Comparison of ENCODE assay signal across 9 cellular contexts in the genomic region with DNA sequence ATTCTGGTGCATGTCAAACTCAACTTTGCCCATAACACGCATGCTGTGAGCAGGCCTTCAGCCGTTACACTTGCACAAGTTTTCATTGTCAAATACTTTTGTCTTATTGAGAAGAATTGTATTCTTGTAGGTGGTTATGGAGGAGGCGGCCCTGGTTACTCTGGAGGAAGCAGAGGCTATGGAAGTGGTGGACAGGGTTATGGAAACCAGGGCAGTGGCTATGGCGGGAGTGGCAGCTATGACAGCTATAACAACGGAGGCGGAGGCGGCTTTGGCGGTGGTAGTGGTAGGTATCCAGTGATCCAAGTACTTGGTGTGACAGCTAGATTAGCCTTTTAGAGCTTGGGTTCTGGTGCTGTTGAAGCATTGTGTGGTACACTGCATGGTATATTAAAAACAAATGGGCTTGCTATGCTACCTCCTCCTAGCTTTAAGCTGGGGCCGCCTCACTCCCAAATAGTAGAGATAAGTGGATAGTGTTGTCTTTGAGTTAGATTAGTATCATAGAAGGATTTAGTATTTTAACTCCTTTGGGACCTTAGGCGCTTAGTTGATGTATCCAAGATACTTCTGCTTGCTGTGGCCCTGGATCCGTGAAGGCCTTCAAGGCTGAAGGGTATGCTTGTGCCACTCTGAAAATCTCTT. TPM values are rescaled to one million over a fixed set of nuclear protein-coding genes. Genes with fewer than 3 reads are reported as not detected.
A peak's percentile ranks its signal among the peaks of the same experiment; 100 is the strongest.
DNase-seq lines count a peak whose midpoint lies in the region; ATAC-seq and TF ChIP-seq lines count a peak whose summit lies in the region.
"Had no signal": no experiment of that assay in that cellular context is flagged by ENCODE, and none has a peak within 500 bp of the region (broad histone marks: within the 10 kb centered on the region; RNA-seq: fewer than 3 reads in every experiment).

No MANE protein-coding gene starts in this region.

- H2AFZ ChIP-seq in DND-41 (ENCODE audit: low read depth, low read length) (no peak overlapping the region), parathyroid adenoma (no peak overlapping the region)

- H3K27ac Mint-ChIP-seq in HFFc6, result no peak overlapping the region
- H3K27ac Mint-ChIP-seq: dendritic cell treated with granulocyte-macrophage colony-stimulating factor and Interleukin-4, amounts not matched to agents 40 ng/mL and 50 ng/mL, for 4 days had no signal

- DNase-seq in DND-41 (no peak), NAMALWA (ENCODE audit: low spot score) (peak; percentile 34), HFFc6 (no peak)

- H3K27me3 Mint-ChIP-seq in HFFc6 (ENCODE audit: insufficient read depth), result peaks cover 6% of the 10 kb centered on the region
- H3K27me3 Mint-ChIP-seq: dendritic cell treated with granulocyte-macrophage colony-stimulating factor and Interleukin-4, amounts not matched to agents 40 ng/mL and 50 ng/mL, for 4 days had no signal

- H3K79me2 ChIP-seq in DND-41 (ENCODE audit: insufficient read depth, low read length), result peaks cover 66% of the 10 kb centered on the region
- peaks cover 15% of the 10 kb centered on the region for H3K79me2 ChIP-seq in parathyroid adenoma

- H3K36me3 ChIP-seq in DND-41 (ENCODE audit: insufficient read depth, low read length), result peaks cover 83% of the 10 kb centered on the region
- peaks cover 10% of the 10 kb centered on the region for H3K36me3 ChIP-seq in endocrine pancreas (ENCODE audit: control insufficient read depth, insufficient read depth, low read length)
- H3K36me3 ChIP-seq in parathyroid adenoma (ENCODE audit: control insufficient read depth, insufficient read depth, low read length), result no peaks in the 10 kb centered on the region

- H3K9ac ChIP-seq in DND-41 (ENCODE audit: low read depth, low read length), result peak overlapping the region; percentile 94
- peak overlapping the region; percentile 35 for H3K9ac ChIP-seq in endocrine pancreas (ENCODE audit: control insufficient read depth, insufficient read depth, low read length)
- H3K9ac ChIP-seq in parathyroid adenoma, result no peak overlapping the region

- peaks cover 69% of the 10 kb centered on the region for H4K20me1 ChIP-seq in DND-41 (ENCODE audit: insufficient read depth, low read length)

- H3K27me3 ChIP-seq in DND-41 (ENCODE audit: insufficient read depth, low read length, poor library complexity), result no peaks in the 10 kb centered on the region
- no peaks in the 10 kb centered on the region for H3K27me3 ChIP-seq in endocrine pancreas (ENCODE audit: control insufficient read depth, insufficient read depth, low read length)
- no peaks in the 10 kb centered on the region for H3K27me3 ChIP-seq in parathyroid adenoma (ENCODE audit: control insufficient read depth, insufficient read depth, low read length)

- H3K27ac ChIP-seq in DND-41 (ENCODE audit: low read length) (0 out of 2 replicates have a peak overlapping the region, but pooled peaks have one; percentile 2), parathyroid adenoma (no peak overlapping the region)

- H3K4me3 ChIP-seq in DND-41 (ENCODE audit: low read depth in 1 of 2, low read length in 2 of 2), result peak overlapping the region; percentile 1 to 70; a peak in 3 of 4 replicates
- H3K4me3 ChIP-seq in endocrine pancreas (ENCODE audit: control insufficient read depth, insufficient read depth, low read length), result peak overlapping the region; percentile 76
- no peak overlapping the region for H3K4me3 ChIP-seq in parathyroid adenoma (ENCODE audit: low read depth, low read length)

- peaks cover 53% of the 10 kb centered on the region for H3K4me1 Mint-ChIP-seq in HFFc6 (ENCODE audit: low read depth)

- TF ChIP-seq CTCF in DND-41 (IDR thresholded peaks at IDR 0.05; ENCODE audit: borderline replicate concordance, extremely low read depth, low read length, poor library complexity, severe bottlenecking) (no peak), parathyroid adenoma (IDR thresholded peaks at IDR 0.05) (no peak), HFFc6 (IDR thresholded peaks at IDR 0.05) (no peak)

- H3K36me3 Mint-ChIP-seq in HFFc6 (ENCODE audit: low read depth), result peaks cover 31% of the 10 kb centered on the region

- no peak overlapping the region for H3K4me3 Mint-ChIP-seq in HFFc6
- H3K4me3 Mint-ChIP-seq: dendritic cell treated with granulocyte-macrophage colony-stimulating factor and Interleukin-4, amounts not matched to agents 40 ng/mL and 50 ng/mL, for 4 days had no signal

- H3K9me3 Mint-ChIP-seq in HFFc6, result no peaks in the 10 kb centered on the region
- H3K9me3 Mint-ChIP-seq: dendritic cell treated with granulocyte-macrophage colony-stimulating factor and Interleukin-4, amounts not matched to agents 40 ng/mL and 50 ng/mL, for 4 days had no signal

- H3K4me2 ChIP-seq in DND-41 (ENCODE audit: insufficient read depth, low read length), result peak overlapping the region; percentile 64
- peak overlapping the region; percentile 6 for H3K4me2 ChIP-seq in parathyroid adenoma (ENCODE audit: low read length)

- H3K4me1 ChIP-seq in DND-41 (ENCODE audit: insufficient read depth, low read length), result peaks cover 39% of the 10 kb centered on the region
- peaks cover 41% of the 10 kb centered on the region for H3K4me1 ChIP-seq in endocrine pancreas (ENCODE audit: control insufficient read depth, insufficient read depth, low read length)
- peaks cover 23% of the 10 kb centered on the region for H3K4me1 ChIP-seq in parathyroid adenoma

- H3K9me3 ChIP-seq in DND-41 (ENCODE audit: insufficient read depth, low read length, severe bottlenecking) (no peaks in the 10 kb centered on the region), endocrine pancreas (ENCODE audit: control insufficient read depth, low read length) (no peaks in the 10 kb centered on the region), parathyroid adenoma (ENCODE audit: control insufficient read depth, low read length) (no peaks in the 10 kb centered on the region)

- ATAC-seq in DND-41 (ENCODE audit: insufficient read depth, low read depth) (no peak), HG02973 (IDR thresholded peaks at IDR 0.05; ENCODE audit: unreplicated experiment) (no peak), HG03460 (IDR thresholded peaks at IDR 0.05; ENCODE audit: unreplicated experiment) (no peak), GM18873 (IDR thresholded peaks at IDR 0.05; ENCODE audit: low FRiP score, unreplicated experiment) (no peak)

RNA-seq across cellular contexts. Expression of gene HNRNPA1, which starts 2.5 kb away (rescaled TPM):
- 1,000 to 10,000 TPM in 3 of 6 experiments, 100 to 1,000 TPM in 3; 768 to 1,141 (median 1,018) TPM for total RNA-seq in HFFc6 (2021; fragmentation: NEBNext Ultra II Directional; extraction: Animal tissue kit (Norgen Biotek cat#: 25700))

RNA-seq across cellular contexts. Expression of gene CBX5, which starts 3.1 kb away (rescaled TPM):
- 100 to 1,000 TPM in 4 of 6 experiments, 10 to 100 TPM in 2; 76.8 to 128 (median 117) TPM for total RNA-seq in HFFc6 (2021; fragmentation: NEBNext Ultra II Directional; extraction: Animal tissue kit (Norgen Biotek cat#: 25700))

RNA-seq across cellular contexts. Expression of gene NFE2, which starts 17.7 kb away (rescaled TPM):
- total RNA-seq in HFFc6 (2021; fragmentation: NEBNext Ultra II Directional; extraction: Animal tissue kit (Norgen Biotek cat#: 25700)), result under 1 TPM; 0.21 to 0.59 (median 0.32) TPM

RNA-seq across cellular contexts. Expression of gene COPZ1, which starts 41.9 kb away (rescaled TPM):
- total RNA-seq in HFFc6 (2021; fragmentation: NEBNext Ultra II Directional; extraction: Animal tissue kit (Norgen Biotek cat#: 25700)), result 100 to 1,000 TPM; 178 to 225 (median 200) TPM
